Comparison of ENCODE assay signal across 17 cellular contexts in genomic region chr1:218482683-218483082, GRCh38.
DNase-seq lines count a peak whose midpoint lies in the region; ATAC-seq, FAIRE-seq and TF ChIP-seq lines count a peak whose summit lies in the region.
"Had no signal": no experiment of that assay in that cellular context is flagged by ENCODE, and none has a peak within 500 bp of the region (broad histone marks: within the 10 kb centered on the region; RNA-seq: fewer than 3 reads in every experiment).

No MANE protein-coding gene starts in this region.

- H3K4me1 ChIP-seq in gastrocnemius medialis: peaks cover 16 to 17% of the 10 kb centered on the region in 2 donors
- peaks cover 0 to under 1% of the 10 kb centered on the region in 2 donors for H3K4me1 ChIP-seq in thyroid gland

- DNase-seq in GM03348 (ENCODE audit: low spot score) (peak; percentile 44), amniotic epithelial cell (ENCODE audit: low read depth) (peak; percentile 45), fibroblast of pulmonary artery (ENCODE audit: low read depth) (peak; percentile 95), gastrocnemius medialis (no peak), GM12891 (ENCODE audit: insufficient read length, low spot score) (no peak), thyroid gland (no peak), HuH-7 (ENCODE audit: low spot score) (no peak)
- DNase-seq in stimulated activated naive CD8-positive, alpha-beta T cell treated with anti-CD3 and anti-CD28 coated beads, Interleukin-15, Interleukin-2, amounts not matched to agents 100 U/mL and 50 U/mL, for 24 hours: no peak
- DNase-seq: activated CD4-positive, alpha-beta T cell treated with anti-CD3 and anti-CD28 coated beads for 48 hours; Caco-2; GOT3; NCI-H1105; occipital lobe; sigmoid colon; SK-N-SH; stimulated activated CD4-positive, alpha-beta T cell treated with anti-CD3 and anti-CD28 coated beads, Interleukin-2, amount 100 ng/mL, for 24 hours had no signal

- WGBS in thyroid gland, 2 donors: 66 to 81% methylated on average over 5 of the region's 5 CpGs

- no peak for TF ChIP-seq CTCF in fibroblast of pulmonary artery (IDR thresholded peaks at IDR 0.05; ENCODE audit: low read length, missing control alignments)
- no peak for TF ChIP-seq CTCF in gastrocnemius medialis (IDR thresholded peaks at IDR 0.05 in 4 of 5, conservative IDR thresholded peaks at IDR 0.05 in 1 of 5)
- no peak for TF ChIP-seq CTCF in thyroid gland (IDR thresholded peaks at IDR 0.05)

- peak overlapping the region in 1 of 4 donors; percentile 40 for H3K27ac ChIP-seq in gastrocnemius medialis
- no peak overlapping the region for H3K27ac ChIP-seq in thyroid gland

- H3K27me3 ChIP-seq in gastrocnemius medialis (no peaks in the 10 kb centered on the region), thyroid gland (no peaks in the 10 kb centered on the region)
- H3K27me3 ChIP-seq: sigmoid colon had no signal

- in situ Hi-C loops in gastrocnemius medialis (cut with MboI; ENCODE audit: low sequenced_read_pairs in 4 of 4): loop anchor here in 1 of 4 donors (10.0 kb wide), 1 partner anchor 138 kb away; the partner anchor contains the start of gene TGFB2

- H3K4me3 ChIP-seq in fibroblast of pulmonary artery (replicated peaks; ENCODE audit: low read depth, low read length) (no peak overlapping the region), gastrocnemius medialis (no peak overlapping the region), thyroid gland (replicated peaks in 1 of 3) (no peak overlapping the region)
- H3K4me3 ChIP-seq: GM12878, sigmoid colon had no signal

- TF ChIP-seq POLR2A in gastrocnemius medialis (IDR thresholded peaks at IDR 0.05) (no peak), GM12891 (IDR thresholded peaks at IDR 0.05; ENCODE audit: low read depth, low read length) (no peak), thyroid gland (IDR thresholded peaks at IDR 0.05) (no peak)

- intact Hi-C loops in gastrocnemius medialis (cut with DNase I; ENCODE audit: low total_unique reads) (no loop called here), thyroid gland (cut with DNase I) (no loop called here)

- H3K9me3 ChIP-seq in gastrocnemius medialis (no peaks in the 10 kb centered on the region), thyroid gland (no peaks in the 10 kb centered on the region)
- H3K9me3 ChIP-seq: Caco-2, sigmoid colon, SK-N-SH had no signal

- FAIRE-seq in GM12891 (lab: Jason Lieb, UNC): no peak
- FAIRE-seq: GM12878 had no signal

- ATAC-seq in gastrocnemius medialis: peak; percentile 52 to 63
- no peak for ATAC-seq in stimulated activated naive CD8-positive, alpha-beta T cell treated with anti-CD3 and anti-CD28 coated beads, Interleukin-15, Interleukin-2, amounts not matched to agents 100 U/mL and 50 U/mL, for 24 hours
- ATAC-seq: GM12878 had no signal

- H3K36me3 ChIP-seq in gastrocnemius medialis (no peaks in the 10 kb centered on the region), thyroid gland (no peaks in the 10 kb centered on the region)
- H3K36me3 ChIP-seq: sigmoid colon had no signal

TF ChIP-seq in GM12891, 5 proteins besides CTCF, POLR2A, EP300 and RAD21:
- TF ChIP-seq SPI1 (IDR thresholded peaks at IDR 0.05; ENCODE audit: low read depth, low read length) (no peak), POU2F2 (IDR thresholded peaks at IDR 0.05; ENCODE audit: low read depth, low read length) (no peak), PAX5 (IDR thresholded peaks at IDR 0.05; ENCODE audit: insufficient read depth, low read length, severe bottlenecking) (no peak), TAF1 (IDR thresholded peaks at IDR 0.05; ENCODE audit: low read depth, low read length) (no peak), POLR2AphosphoS5 (IDR thresholded peaks at IDR 0.05; ENCODE audit: low read depth, low read length) (no peak)

Comparison
In these comparisons a context has a peak if more than half of its experiments do, and no peak if none do; other contexts are left out.
1. DNase-seq: peak in GM03348 (single experiment), amniotic epithelial cell (single experiment) and fibroblast of pulmonary artery (single experiment); none in gastrocnemius medialis (0 of 2), GM12891 (single experiment), thyroid gland (0 of 2), HuH-7 (single experiment) and stimulated activated naive CD8-positive, alpha-beta T cell treated with anti-CD3 and anti-CD28 coated beads, Interleukin-15, Interleukin-2, amounts not matched to agents 100 U/mL and 50 U/mL, for 24 hours (single experiment).